ENCODE assay signal across 30 cellular contexts in the genomic region with DNA sequence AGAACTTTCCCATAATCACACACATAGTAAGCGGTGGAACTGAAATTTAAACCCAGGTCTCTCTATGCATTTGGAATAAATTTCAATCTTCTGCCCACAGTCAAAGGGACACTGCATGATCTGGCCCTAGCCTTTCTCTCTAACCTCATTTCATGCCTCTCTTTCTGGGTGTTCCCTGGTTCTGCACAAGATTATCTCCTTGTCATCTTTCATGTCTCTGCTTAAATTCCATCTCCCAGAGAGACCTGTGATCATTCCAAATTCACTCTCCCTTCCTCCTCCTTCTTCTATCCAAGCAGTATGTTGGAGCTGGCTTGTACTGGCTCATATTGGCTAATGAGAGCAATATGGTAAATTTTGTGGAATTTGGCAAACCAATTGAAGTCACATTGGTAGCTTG. TPM values are rescaled to one million over a fixed set of nuclear protein-coding genes. Genes with fewer than 3 reads are reported as not detected.
"Had no signal": no experiment of that assay in that cellular context is flagged by ENCODE, and none has a peak within 500 bp of the region (broad histone marks: within the 10 kb centered on the region; RNA-seq: fewer than 3 reads in every experiment).

No MANE protein-coding gene starts in this region.

- H3K27me3 ChIP-seq: gastrocnemius medialis had no signal

- H3K27ac ChIP-seq: coronary artery, dorsolateral prefrontal cortex, esophagus squamous epithelium, gastrocnemius medialis, heart right ventricle, left lung, lower lobe of right lung had no signal

- H3K4me3 Mint-ChIP-seq: mesothelial cell of epicardium, naive B cell had no signal

- H3K36me3 ChIP-seq: esophagus squamous epithelium, gastrocnemius medialis, heart right ventricle, left lung, lower lobe of right lung had no signal

- H3K27ac Mint-ChIP-seq: mesothelial cell of epicardium, naive B cell had no signal

- DNase-seq: dermis blood vessel endothelial cell; dorsolateral prefrontal cortex; effector CD4-positive, alpha-beta T cell; effector memory CD4-positive, alpha-beta T cell; esophagus squamous epithelium; foreskin fibroblast; foreskin melanocyte; gastrocnemius medialis; glutamatergic neuron; head of caudate nucleus; heart right ventricle; hippocampal formation; left cardiac atrium; left lung; left ventricle myocardium superior; lower lobe of right lung; mesenchymal stem cell; mucosa of descending colon; naive B cell had no signal

- H3K9me3 ChIP-seq: esophagus squamous epithelium, gastrocnemius medialis, heart right ventricle, left lung, lower lobe of right lung, mucosa of descending colon had no signal

- H3K4me3 ChIP-seq: coronary artery, dorsolateral prefrontal cortex, esophagus squamous epithelium, gastrocnemius medialis, heart right ventricle, left lung, lower lobe of right lung, mucosa of descending colon had no signal

- H3K36me3 Mint-ChIP-seq: mesothelial cell of epicardium, naive B cell had no signal

- ATAC-seq: gastrocnemius medialis, heart right ventricle, left cardiac atrium, left lung, left ventricle myocardium superior, lower lobe of right lung, mucosa of descending colon had no signal

RNA-seq across cellular contexts. Expression of a gene that starts 22.2 kb away (rescaled TPM):
- total RNA-seq: dermis blood vessel endothelial cell, endothelial cell of umbilical vein, epithelial cell of proximal tubule, esophagus squamous epithelium, fibroblast of lung, gastrocnemius medialis, glomerular endothelial cell, heart right ventricle, kidney epithelial cell, left cardiac atrium, left lung, left ventricle myocardium superior, lower leg skin, lower lobe of right lung, lung microvascular endothelial cell, mesenteric fat pad, mesothelial cell of epicardium, mucosa of descending colon, myocyte had no signal
